Comparison of ENCODE assay signal across 25 cellular contexts in the genomic region with DNA sequence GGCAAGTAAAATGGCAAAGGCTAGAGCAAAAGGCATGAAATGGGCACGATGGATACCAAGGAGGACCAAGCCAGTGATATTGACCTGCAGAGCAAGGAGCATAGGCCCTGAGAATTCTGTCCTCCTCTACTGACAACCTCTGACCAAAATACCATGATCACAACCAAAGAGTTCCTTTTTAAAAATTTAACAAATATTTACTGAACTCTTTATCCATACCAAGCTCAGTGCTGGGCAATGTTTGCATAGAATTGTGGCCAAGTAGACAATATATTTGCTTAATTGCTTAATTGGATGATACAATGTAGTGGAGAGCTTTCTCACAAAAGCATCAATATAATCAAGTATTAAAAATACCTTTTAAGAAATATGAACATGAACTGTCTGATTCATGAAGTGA.
"Had no signal": no experiment of that assay in that cellular context is flagged by ENCODE, and none has a peak within 500 bp of the region (broad histone marks: within the 10 kb centered on the region; RNA-seq: fewer than 3 reads in every experiment).

No MANE protein-coding gene starts in this region.

- DNase-seq: heart right ventricle; islet precursor cell; left cardiac atrium; left lung; midbrain; mucosa of descending colon; naive thymus-derived CD4-positive, alpha-beta T cell; ovary; stimulated activated CD4-positive, alpha-beta T cell treated with anti-CD3 and anti-CD28 coated beads, Interleukin-12 subunit alpha, Interleukin-12 subunit beta, amount 100 ng/mL, for 4 hours; stimulated activated CD4-positive, alpha-beta T cell treated with anti-CD3 and anti-CD28 coated beads, Interleukin-15, amount 100 ng/mL, for 24 hours; stimulated activated CD4-positive, alpha-beta T cell treated with anti-CD3 and anti-CD28 coated beads, Interleukin-2, amount 100 ng/mL, for 24 hours; stimulated activated CD4-positive, alpha-beta T cell treated with anti-CD3 and anti-CD28 coated beads, Interleukin-4, amount 100 ng/mL, for 1 hour; stimulated activated naive B cell treated with anti-CD40 and anti-IgM and Interleukin-4, amounts not matched to agents 10 μg/mL and 1 μg/mL and 100 μg/mL, for 72 hours; stimulated activated naive CD8-positive, alpha-beta T cell treated with anti-CD3 and anti-CD28 coated beads, Interleukin-15, Interleukin-2, amounts not matched to agents 100 U/mL and 50 U/mL, for 24 hours; stomach; testis; thyroid gland; transverse colon; upper lobe of right lung had no signal

- H3K4me3 ChIP-seq: heart right ventricle, hepatocyte, left lung, lung, mucosa of descending colon, ovary, right atrium auricular region, skin epidermis, stomach, testis, thyroid gland, transverse colon, upper lobe of right lung had no signal

- ATAC-seq: heart right ventricle; left cardiac atrium; left lung; mucosa of descending colon; naive thymus-derived CD4-positive, alpha-beta T cell; natural killer cell treated with Interleukin-12 subunit alpha and Interleukin-12 subunit beta and Interleukin-15 and Interleukin-18, amount 100 ng/mL, for 72 hours; sciatic nerve; stimulated activated naive B cell treated with anti-CD40 and anti-IgM and Interleukin-4, amounts not matched to agents 10 μg/mL and 1 μg/mL and 100 μg/mL, for 72 hours; stimulated activated naive CD8-positive, alpha-beta T cell treated with anti-CD3 and anti-CD28 coated beads, Interleukin-15, Interleukin-2, amounts not matched to agents 100 U/mL and 50 U/mL, for 24 hours; upper lobe of right lung had no signal

- H3K9me3 ChIP-seq: heart right ventricle, left lung, mucosa of descending colon, ovary, right atrium auricular region, stomach, testis, thyroid gland, transverse colon, upper lobe of right lung had no signal

- H3K4me1 ChIP-seq: heart right ventricle, left lung, right atrium auricular region, stomach, testis, thyroid gland, transverse colon, upper lobe of right lung had no signal

- H3K79me2 ChIP-seq: hepatocyte had no signal

- H3K27me3 ChIP-seq: left lung, ovary, right atrium auricular region, stomach, testis, thyroid gland, transverse colon, upper lobe of right lung had no signal

- H3K36me3 ChIP-seq: heart right ventricle, left lung, ovary, right atrium auricular region, stomach, thyroid gland, transverse colon, upper lobe of right lung had no signal

- H3K27ac ChIP-seq: heart right ventricle, hepatocyte, left lung, ovary, right atrium auricular region, skin epidermis, stomach, testis, thyroid gland, transverse colon, upper lobe of right lung had no signal

- H2AFZ ChIP-seq: hepatocyte had no signal

- H3K4me2 ChIP-seq: hepatocyte had no signal
